ENCODE assay signal across 1 cellular context in the genomic region with DNA sequence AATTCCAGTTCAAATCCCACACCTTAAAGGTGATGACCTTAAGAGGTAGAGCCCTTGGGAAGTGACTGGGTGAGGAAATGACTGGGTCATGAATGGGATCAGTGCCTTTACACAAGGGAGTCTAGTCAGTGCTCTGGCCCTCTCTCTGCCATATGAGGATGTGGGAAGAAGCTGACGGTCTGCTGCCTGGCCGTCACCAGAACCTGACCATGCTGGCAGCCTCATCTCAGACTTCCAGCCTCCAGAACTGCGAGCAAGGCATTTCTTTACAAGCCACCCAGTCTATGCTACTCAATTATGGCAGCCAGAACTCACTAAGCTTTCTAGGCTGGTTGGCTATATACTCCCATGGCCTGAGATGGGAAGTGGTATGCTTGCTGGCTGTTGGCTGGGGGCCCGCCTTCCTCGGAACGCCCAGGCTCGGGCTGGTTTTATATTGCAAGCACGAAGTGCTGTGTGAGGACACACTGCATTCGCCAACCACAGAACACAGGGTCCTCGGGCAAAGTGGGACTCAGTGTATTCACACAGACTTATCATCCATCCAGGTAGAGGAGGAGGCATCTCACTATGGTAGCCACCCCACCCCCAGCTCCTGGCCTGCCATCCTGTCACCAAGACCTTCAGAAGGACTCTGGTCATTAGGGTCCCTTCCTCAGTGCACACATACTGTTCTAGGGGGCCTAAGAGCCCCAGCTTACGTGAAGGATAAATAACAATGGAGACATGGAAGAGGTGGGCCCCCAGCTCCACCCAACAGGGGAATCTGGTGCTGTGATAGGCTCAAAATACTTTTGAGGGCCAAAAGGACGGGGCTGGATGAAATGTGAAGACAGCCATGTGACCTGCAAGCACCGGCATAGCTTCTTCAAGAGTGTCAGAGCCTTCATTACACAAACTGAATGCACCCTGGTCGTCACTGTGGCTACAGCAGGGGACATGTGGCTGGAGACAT.
TF ChIP-seq lines count a peak whose summit lies in the region.

No MANE protein-coding gene starts in this region.

TF ChIP-seq in IMR-90, 13 proteins besides CTCF, POLR2A, EP300 and RAD21:
- TF ChIP-seq, protein P1, sequence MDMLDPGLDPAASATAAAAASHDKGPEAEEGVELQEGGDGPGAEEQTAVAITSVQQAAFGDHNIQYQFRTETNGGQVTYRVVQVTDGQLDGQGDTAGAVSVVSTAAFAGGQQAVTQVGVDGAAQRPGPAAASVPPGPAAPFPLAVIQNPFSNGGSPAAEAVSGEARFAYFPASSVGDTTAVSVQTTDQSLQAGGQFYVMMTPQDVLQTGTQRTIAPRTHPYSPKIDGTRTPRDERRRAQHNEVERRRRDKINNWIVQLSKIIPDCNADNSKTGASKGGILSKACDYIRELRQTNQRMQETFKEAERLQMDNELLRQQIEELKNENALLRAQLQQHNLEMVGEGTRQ (IDR thresholded peaks at IDR 0.05; ENCODE audit: low read depth, low read length): no peak
- TF ChIP-seq CEBPB (IDR thresholded peaks at IDR 0.05; ENCODE audit: low read depth, low read length) (no peak), MXI1 (IDR thresholded peaks at IDR 0.05; ENCODE audit: borderline replicate concordance, low read depth, low read length) (no peak), SMC3 (IDR thresholded peaks at IDR 0.05; ENCODE audit: low read depth, low read length) (no peak), BHLHE40 (IDR thresholded peaks at IDR 0.05; ENCODE audit: low read depth, low read length) (no peak), RFX5 (IDR thresholded peaks at IDR 0.05; ENCODE audit: low read depth, low read length) (no peak), RCOR1 (IDR thresholded peaks at IDR 0.05; ENCODE audit: insufficient replicate concordance, low read length) (no peak), MAZ (IDR thresholded peaks at IDR 0.05; ENCODE audit: borderline replicate concordance, low read depth, low read length) (no peak), FOS (IDR thresholded peaks at IDR 0.05; ENCODE audit: low read depth, low read length) (no peak)
